In genomic region chr12:42696424-42697149, GRCh38 we compare ENCODE assay signal across 13 cellular contexts.
A peak's percentile ranks its signal among the peaks of the same experiment; 100 is the strongest.
DNase-seq lines count a peak whose midpoint lies in the region; ATAC-seq, FAIRE-seq and TF ChIP-seq lines count a peak whose summit lies in the region.
"Had no signal": no experiment of that assay in that cellular context is flagged by ENCODE, and none has a peak within 500 bp of the region (broad histone marks: within the 10 kb centered on the region; RNA-seq: fewer than 3 reads in every experiment).

No MANE protein-coding gene starts in this region.

- H3K4me1 ChIP-seq in K562 (replicated peaks in 1 of 2; ENCODE audit: control insufficient read depth in 2 of 2, insufficient read depth in 2 of 2, low read length in 2 of 2) (no peaks in the 10 kb centered on the region), left lung (peaks cover 6% of the 10 kb centered on the region in 2 donors), thyroid gland (peaks cover 0 to 11% of the 10 kb centered on the region in 2 donors)

- H2AFZ ChIP-seq in K562 (ENCODE audit: low read depth, low read length), result no peak overlapping the region

- WGBS in K562 (ENCODE audit: insufficient coverage, low coverage, missing lambda C conversion rate), result 3% methylated on average over 10 of the region's 10 CpGs
- 55% methylated on average over 10 of the region's 10 CpGs for WGBS in thyroid gland, 2 donors

- no peak overlapping the region for H3K4me3 ChIP-seq in K562
- H3K4me3 ChIP-seq in left lung, result no peak overlapping the region
- H3K4me3 ChIP-seq in thyroid gland (replicated peaks in 1 of 3), result no peak overlapping the region

- H3K9me1 ChIP-seq in K562 (ENCODE audit: control insufficient read depth, insufficient read depth, low read length), result no peaks in the 10 kb centered on the region

- H3K79me2 ChIP-seq in K562 (ENCODE audit: control insufficient read depth, insufficient read depth, low read length), result no peaks in the 10 kb centered on the region

- intact Hi-C loops in K562 (cut with micrococcal nuclease) (no loop called here), left lung (cut with DNase I) (no loop called here), thyroid gland (cut with DNase I) (no loop called here)

- H3K4me2 ChIP-seq in K562 (ENCODE audit: insufficient read depth, low read length), result no peak overlapping the region

- no peak for TF ChIP-seq EP300 in K562 (IDR thresholded peaks at IDR 0.05; ENCODE audit: low read length)

- no TSS peak for BruUV-seq in K562 (replicated peaks; lab: Mats Ljungman, UMichigan)

- in situ Hi-C loops in KBM-7 (cut with MboI; ENCODE audit: low pct_unique_long_range_greater_than_20kb, low sequenced_read_pairs) (no loop called here), K562 (cut with MboI) (no loop called here)

- H4K20me1 ChIP-seq in K562 (replicated peaks; ENCODE audit: control insufficient read depth, insufficient read depth, low read length), result no peaks in the 10 kb centered on the region

- H3K27me3 ChIP-seq in K562 (ENCODE audit: control insufficient read depth in 2 of 2, insufficient read depth in 2 of 2, low read length in 2 of 2), result no peaks in the 10 kb centered on the region
- H3K27me3 ChIP-seq in left lung, result no peaks in the 10 kb centered on the region
- H3K27me3 ChIP-seq in thyroid gland, result no peaks in the 10 kb centered on the region

- H3K9me3 ChIP-seq in K562 (replicated peaks; ENCODE audit: control insufficient read depth, insufficient read depth, low read depth, low read length) (no peaks in the 10 kb centered on the region), left lung (peaks cover 0 to 6% of the 10 kb centered on the region in 2 donors), thyroid gland (no peaks in the 10 kb centered on the region)

- DNase-seq in KBM-7 (peak; percentile 52), K562 (ENCODE audit: extremely low read depth in 1 of 4, low spot score in 3 of 4) (no peak), left lung (peak in 1 of 2 donors; percentile 38), thyroid gland (peak; percentile 27 to 37), GM12892 (ENCODE audit: insufficient read length) (no peak), DMS53 treated with DMSO at 0.1 percent for 48 hours (lab: John Stamatoyannopoulos, UW; ENCODE audit: unreplicated experiment) (no peak)
- DNase-seq: DMS 273 treated with DMSO at 0.1 percent for 48 hours; effector CD8-positive, alpha-beta T cell; PC-3 had no signal

- H3K36me3 ChIP-seq in K562 (ENCODE audit: control insufficient read depth, insufficient read depth, low read length), result no peaks in the 10 kb centered on the region
- H3K36me3 ChIP-seq in left lung, result no peaks in the 10 kb centered on the region
- H3K36me3 ChIP-seq in thyroid gland, result no peaks in the 10 kb centered on the region

- no peak for ATAC-seq in K562
- ATAC-seq in left lung, result peak; percentile 54
- ATAC-seq in HG02938 (IDR thresholded peaks at IDR 0.05; ENCODE audit: unreplicated experiment), result no peak
- no peak for ATAC-seq in GM18505 (IDR thresholded peaks at IDR 0.05; ENCODE audit: unreplicated experiment)
- ATAC-seq: PC-3, WTC11 had no signal

- CTCF ChIA-PET in K562 (lab: Yijun Ruan, JAX; ENCODE audit: low intra/inter-chr PET ratio), result no interaction called here

- TF ChIP-seq CTCF in K562 (IDR thresholded peaks at IDR 0.05 in 2 of 3, conservative IDR thresholded peaks at IDR 0.05 in 1 of 3; ENCODE audit: insufficient read depth in 2 of 3, low read depth in 1 of 3, low read length in 3 of 3) (no peak), left lung (IDR thresholded peaks at IDR 0.05) (no peak), thyroid gland (IDR thresholded peaks at IDR 0.05) (no peak)

- no peak overlapping the region for H3K9ac ChIP-seq in K562 (ENCODE audit: insufficient read depth in 1 of 2, low read depth in 2 of 2, low read length in 2 of 2)

- no peak for TF ChIP-seq RAD21 in K562 (CRISPR knock-in tag; conservative IDR thresholded peaks at IDR 0.05 in 1 of 2, IDR thresholded peaks at IDR 0.05 in 1 of 2)

- POLR2A ChIA-PET in K562 (lab: Yijun Ruan, JAX), result interaction anchor here (0.6 kb wide), 1 partner anchor 859 kb away, joined by 3 read pairs; no protein-coding TSS in a partner anchor

- FAIRE-seq in K562 (lab: Jason Lieb, UNC), result no peak
- no peak for FAIRE-seq in GM12892 (lab: Jason Lieb, UNC)
- FAIRE-seq: islet of Langerhans had no signal

- no peak for TF ChIP-seq POLR2A in K562 (conservative IDR thresholded peaks at IDR 0.05)
- TF ChIP-seq POLR2A in thyroid gland (IDR thresholded peaks at IDR 0.05), result no peak
- no peak for TF ChIP-seq POLR2A in GM12892 (IDR thresholded peaks at IDR 0.05; ENCODE audit: low read depth, low read length)
- TF ChIP-seq POLR2A in GM18505 (IDR thresholded peaks at IDR 0.05; ENCODE audit: borderline replicate concordance, extremely low read depth, insufficient read depth, insufficient read length), result no peak

- H3K27ac ChIP-seq in K562 (ENCODE audit: extremely low read depth, low read depth, low read length) (no peak overlapping the region), left lung (peak overlapping the region in 1 of 2 donors; percentile 13), thyroid gland (peak overlapping the region in 1 of 3 donors; percentile 44)

TF ChIP-seq in K562, 482 proteins besides CTCF, POLR2A, EP300 and RAD21:
- TF ChIP-seq CEBPB (tag; IDR thresholded peaks at IDR 0.05), result peak; percentile 64
- no peak for TF ChIP-seq AFF4 (CRISPR knock-in tag; IDR thresholded peaks at IDR 0.05)
- TF ChIP-seq SMARCC2 (IDR thresholded peaks at IDR 0.05; ENCODE audit: low read depth), result no peak
- no peak for TF ChIP-seq ZFP36 (IDR thresholded peaks at IDR 0.05; ENCODE audit: low read depth, low read length, partially characterized antibody)
- no peak for TF ChIP-seq ZNF384 (IDR thresholded peaks at IDR 0.05; ENCODE audit: low read depth, low read length)
- TF ChIP-seq CEBPG (CRISPR knock-in tag; IDR thresholded peaks at IDR 0.05), result no peak
- peak; percentile 30 to 66; a peak in 3 of 4 replicates for TF ChIP-seq CEBPG (tag; conservative IDR thresholded peaks at IDR 0.05 in 1 of 2, IDR thresholded peaks at IDR 0.05 in 1 of 2)
- TF ChIP-seq PRDM10 (IDR thresholded peaks at IDR 0.05; ENCODE audit: partially characterized antibody), result no peak

Comparison
In these comparisons a context has a peak if more than half of its experiments do, and no peak if none do; other contexts are left out.
1. DNase-seq: peak in KBM-7 (single experiment) and thyroid gland (2 of 2); none in K562 (0 of 4), GM12892 (single experiment) and DMS53 treated with DMSO at 0.1 percent for 48 hours (single experiment).